In genomic region chr17:49861150-49861884, GRCh38 we compare ENCODE assay signal across 1 cellular context.
TF ChIP-seq lines count a peak whose summit lies in the region.

No MANE protein-coding gene starts in this region.

TF ChIP-seq in HEK293, 187 proteins besides CTCF, POLR2A, EP300 and RAD21 (continued from another document and continues in another):
- no peak for TF ChIP-seq ZSCAN5A (tag by site-specific recombination; IDR thresholded peaks at IDR 0.05)
- TF ChIP-seq ZNF560 (tag by site-specific recombination; IDR thresholded peaks at IDR 0.05; ENCODE audit: borderline replicate concordance) = no peak
- TF ChIP-seq ZNF670 (tag by site-specific recombination; IDR thresholded peaks at IDR 0.05; ENCODE audit: low read depth) = no peak
- no peak for TF ChIP-seq ZNF398 (tag by site-specific recombination; IDR thresholded peaks at IDR 0.05)
- TF ChIP-seq ZSCAN30 (tag by site-specific recombination; IDR thresholded peaks at IDR 0.05) = no peak
- TF ChIP-seq ZNF48 (tag by site-specific recombination; IDR thresholded peaks at IDR 0.05) = no peak
- TF ChIP-seq ZNF580 (tag by site-specific recombination; IDR thresholded peaks at IDR 0.05) = no peak
- no peak for TF ChIP-seq ZNF18 (tag by site-specific recombination; IDR thresholded peaks at IDR 0.05)
- peak; percentile 87 for TF ChIP-seq KLF17 (tag by site-specific recombination; IDR thresholded peaks at IDR 0.05)
- TF ChIP-seq ZNF600 (tag by site-specific recombination; IDR thresholded peaks at IDR 0.05) = no peak
- TF ChIP-seq ZBTB48 (tag by site-specific recombination; IDR thresholded peaks at IDR 0.05) = no peak
- TF ChIP-seq ZNF211 (tag by site-specific recombination; IDR thresholded peaks at IDR 0.05; ENCODE audit: low read depth) = no peak
- no peak for TF ChIP-seq ZNF692 (tag by site-specific recombination; IDR thresholded peaks at IDR 0.05)
- peak; percentile 93 for TF ChIP-seq ZFHX2 (tag by site-specific recombination; conservative IDR thresholded peaks at IDR 0.05)
- no peak for TF ChIP-seq ZNF239 (tag by site-specific recombination; IDR thresholded peaks at IDR 0.05)
- no peak for TF ChIP-seq ZNF777 (tag by site-specific recombination; IDR thresholded peaks at IDR 0.05; ENCODE audit: borderline replicate concordance)
- TF ChIP-seq ZNF26 (tag by site-specific recombination; IDR thresholded peaks at IDR 0.05) = no peak
- no peak for TF ChIP-seq ZNF707 (tag by site-specific recombination; IDR thresholded peaks at IDR 0.05)
- no peak for TF ChIP-seq ZSCAN18 (tag by site-specific recombination; IDR thresholded peaks at IDR 0.05)
- TF ChIP-seq ZNF76 (tag by site-specific recombination; IDR thresholded peaks at IDR 0.05; ENCODE audit: borderline replicate concordance, low read depth) = no peak
- TF ChIP-seq ZNF843 (tag by site-specific recombination; IDR thresholded peaks at IDR 0.05) = no peak
- TF ChIP-seq SCRT2 (tag by site-specific recombination; IDR thresholded peaks at IDR 0.05) = no peak
- TF ChIP-seq ZNF416 (tag by site-specific recombination; IDR thresholded peaks at IDR 0.05) = no peak
- TF ChIP-seq SP7 (tag by site-specific recombination; IDR thresholded peaks at IDR 0.05) = 0 out of 2 replicates have a peak, but pooled peaks have one; percentile 53
- TF ChIP-seq ZNF324 (tag by site-specific recombination; IDR thresholded peaks at IDR 0.05) = peak; percentile 27; the same call in 1 of the 2 replicates
- no peak for TF ChIP-seq IKZF3 (tag by site-specific recombination; IDR thresholded peaks at IDR 0.05)
- TF ChIP-seq ZNF169 (tag by site-specific recombination; IDR thresholded peaks at IDR 0.05) = no peak
- peak; percentile 98 for TF ChIP-seq GLIS1 (tag by site-specific recombination; IDR thresholded peaks at IDR 0.05)
- no peak for TF ChIP-seq TSHZ1 (tag by site-specific recombination; IDR thresholded peaks at IDR 0.05; ENCODE audit: borderline replicate concordance)
- peak; percentile 60 for TF ChIP-seq ZBTB10 (tag by site-specific recombination; IDR thresholded peaks at IDR 0.05)
- TF ChIP-seq REST (tag by site-specific recombination; IDR thresholded peaks at IDR 0.05) = no peak
- no peak for TF ChIP-seq ZNF473 (tag by site-specific recombination; IDR thresholded peaks at IDR 0.05)
- no peak for TF ChIP-seq ZNF677 (tag by site-specific recombination; IDR thresholded peaks at IDR 0.05)
- TF ChIP-seq ZBTB1 (tag by site-specific recombination; IDR thresholded peaks at IDR 0.05) = no peak
- TF ChIP-seq KLF8 (tag by site-specific recombination; IDR thresholded peaks at IDR 0.05) = peak; percentile 53; the same call in 1 of the 2 replicates
- TF ChIP-seq ZSCAN23 (tag by site-specific recombination; IDR thresholded peaks at IDR 0.05) = no peak
- no peak for TF ChIP-seq ZNF132 (tag by site-specific recombination; IDR thresholded peaks at IDR 0.05; ENCODE audit: borderline replicate concordance)
- TF ChIP-seq ZNF223 (tag by site-specific recombination; IDR thresholded peaks at IDR 0.05) = no peak
- no peak for TF ChIP-seq ZNF660 (tag by site-specific recombination; IDR thresholded peaks at IDR 0.05)
- no peak for TF ChIP-seq ZSCAN16 (tag by site-specific recombination; IDR thresholded peaks at IDR 0.05)
- TF ChIP-seq ZNF768 (tag by site-specific recombination; IDR thresholded peaks at IDR 0.05) = no peak
- TF ChIP-seq ZNF184 (tag by site-specific recombination; IDR thresholded peaks at IDR 0.05) = no peak
